10 cellular contexts compared by ENCODE assay signal in the genomic region with DNA sequence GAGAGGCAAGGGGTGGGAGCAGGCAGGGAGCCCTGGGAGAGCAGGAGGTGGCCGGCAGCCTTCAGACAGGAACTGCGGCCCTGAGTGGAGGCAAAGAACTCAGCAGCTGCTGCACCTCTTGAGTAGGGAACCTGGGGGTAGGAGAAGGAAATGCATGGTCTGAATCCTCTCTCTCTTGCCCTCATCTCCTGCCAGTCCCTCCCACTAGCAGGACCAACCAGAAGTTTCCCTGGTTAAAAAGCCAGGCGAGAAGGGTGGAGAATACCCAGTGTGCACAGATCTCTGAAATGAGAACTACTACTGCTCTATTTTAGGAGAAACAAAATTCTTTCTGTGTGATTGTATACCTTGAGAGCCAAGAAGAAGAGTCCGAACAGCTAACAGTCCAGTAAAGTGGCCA. TPM values are rescaled to one million over a fixed set of nuclear protein-coding genes. Genes with fewer than 3 reads are reported as not detected.
DNase-seq lines count a peak whose midpoint lies in the region; ATAC-seq, FAIRE-seq and TF ChIP-seq lines count a peak whose summit lies in the region.
"Had no signal": no experiment of that assay in that cellular context is flagged by ENCODE, and none has a peak within 500 bp of the region (broad histone marks: within the 10 kb centered on the region; RNA-seq: fewer than 3 reads in every experiment).

No MANE protein-coding gene starts in this region.

- CTCF ChIA-PET in RWPE1 (lab: Yijun Ruan, JAX): interaction anchor here (0.6 to 1.9 kb wide), 10 partner anchors 18 to 627 kb away, joined by 3 to 10 read pairs (median 4); no protein-coding TSS in a partner anchor

- no peak for ATAC-seq in natural killer cell treated with Interleukin-12 subunit alpha and Interleukin-12 subunit beta and Interleukin-15 and Interleukin-18, amount 100 ng/mL, for 72 hours
- ATAC-seq in GM19452 (IDR thresholded peaks at IDR 0.05; ENCODE audit: unreplicated experiment): no peak

- H2AFZ ChIP-seq in fibroblast of lung (ENCODE audit: low read length): peak overlapping the region; percentile 31

- no peaks in the 10 kb centered on the region for H4K20me1 ChIP-seq in fibroblast of lung (ENCODE audit: control insufficient read depth, extremely low read depth, insufficient read depth, low read length)

- H3K36me3 Mint-ChIP-seq in natural killer cell treated with Interleukin-12 subunit alpha and Interleukin-12 subunit beta and Interleukin-15 and Interleukin-18, amount 100 ng/mL, for 72 hours: no peaks in the 10 kb centered on the region

- peaks cover 1% of the 10 kb centered on the region for H3K79me2 ChIP-seq in fibroblast of lung (ENCODE audit: control insufficient read depth, insufficient read depth, low read length)

- peaks cover 48% of the 10 kb centered on the region in 2 donors for H3K4me1 Mint-ChIP-seq in natural killer cell treated with Interleukin-12 subunit alpha and Interleukin-12 subunit beta and Interleukin-15 and Interleukin-18, amount 100 ng/mL, for 72 hours (ENCODE audit: low read depth in 2 of 2)

- H3K27ac ChIP-seq in RWPE1: 0 out of 2 replicates have a peak overlapping the region, but pooled peaks have one; percentile 29
- H3K27ac ChIP-seq in fibroblast of lung (ENCODE audit: insufficient read depth, low read length): peak overlapping the region; percentile 97

- H3K9me3 ChIP-seq in fibroblast of lung (ENCODE audit: control insufficient read depth, insufficient read depth, low read depth, low read length): no peaks in the 10 kb centered on the region

- H3K36me3 ChIP-seq in fibroblast of lung (ENCODE audit: control insufficient read depth, insufficient read depth, low read length): no peaks in the 10 kb centered on the region

- TF ChIP-seq CTCF in RWPE1 (conservative IDR thresholded peaks at IDR 0.05; ENCODE audit: low read depth) (no peak), fibroblast of lung (conservative IDR thresholded peaks at IDR 0.05 in 1 of 2, IDR thresholded peaks at IDR 0.05 in 1 of 2; ENCODE audit: low read depth in 1 of 2, low read length in 2 of 2) (peak; percentile 9 to 11)

- no peak overlapping the region for H3K4me3 Mint-ChIP-seq in natural killer cell treated with Interleukin-12 subunit alpha and Interleukin-12 subunit beta and Interleukin-15 and Interleukin-18, amount 100 ng/mL, for 72 hours
- H3K4me3 Mint-ChIP-seq: nephron had no signal

- H3K9me3 Mint-ChIP-seq in natural killer cell treated with Interleukin-12 subunit alpha and Interleukin-12 subunit beta and Interleukin-15 and Interleukin-18, amount 100 ng/mL, for 72 hours: no peaks in the 10 kb centered on the region
- H3K9me3 Mint-ChIP-seq: nephron had no signal

- peaks cover 17% of the 10 kb centered on the region for H3K4me1 ChIP-seq in fibroblast of lung (ENCODE audit: control insufficient read depth, extremely low read depth, insufficient read depth, low read length)

- no peaks in the 10 kb centered on the region for H3K27me3 ChIP-seq in fibroblast of lung (ENCODE audit: control insufficient read depth, insufficient read depth, low read length)

- peak overlapping the region; percentile 71 for H3K9ac ChIP-seq in fibroblast of lung (ENCODE audit: insufficient read depth, low read length)

- H3K4me3 ChIP-seq in fibroblast of lung (replicated peaks in 1 of 4; ENCODE audit: control extremely low read depth in 1 of 4, insufficient read depth in 1 of 4, low read depth in 3 of 4, low read length in 4 of 4): peak overlapping the region in 3 of 4 experiments; percentile 34 to 40 (median 40)

- no peak for FAIRE-seq in frontal cortex (lab: Jason Lieb, UNC)

- H3K4me2 ChIP-seq in fibroblast of lung (ENCODE audit: extremely low read depth, insufficient read depth, low read length): peak overlapping the region; percentile 87

- peak overlapping the region; percentile 94 to 95 for H3K27ac Mint-ChIP-seq in natural killer cell treated with Interleukin-12 subunit alpha and Interleukin-12 subunit beta and Interleukin-15 and Interleukin-18, amount 100 ng/mL, for 72 hours

- POLR2A ChIA-PET in RWPE1 (lab: Yijun Ruan, JAX; ENCODE audit: low non-redundant PET): interaction anchor here (0.9 kb wide), 1 partner anchor 101 kb away, joined by 3 read pairs; no protein-coding TSS in a partner anchor

- DNase-seq in AML-193 (lab: John Stamatoyannopoulos, UW): peak; percentile 54 to 60
- DNase-seq in RWPE1 (ENCODE audit: low spot score): no peak
- peak; percentile 25 to 39 for DNase-seq in fibroblast of lung (ENCODE audit: low read depth in 2 of 2)
- DNase-seq in natural killer cell treated with Interleukin-12 subunit alpha and Interleukin-12 subunit beta and Interleukin-15 and Interleukin-18, amount 100 ng/mL, for 72 hours (ENCODE audit: low spot score): no peak
- no peak for DNase-seq in DMS153 (lab: John Stamatoyannopoulos, UW)
- DNase-seq in frontal cortex (ENCODE audit: low spot score in 2 of 2): no peak
- no peak for DNase-seq in DMS79 (lab: John Stamatoyannopoulos, UW)
- DNase-seq: activated gamma-delta T cell had no signal

- no peaks in the 10 kb centered on the region for H3K27me3 Mint-ChIP-seq in natural killer cell treated with Interleukin-12 subunit alpha and Interleukin-12 subunit beta and Interleukin-15 and Interleukin-18, amount 100 ng/mL, for 72 hours

RNA-seq across cellular contexts. Expression of a gene that starts 25.4 kb away (rescaled TPM):
- total RNA-seq in fibroblast of lung: 33.1 and 40.8 TPM in 2 replicates
- 29.7 and 32.4 TPM in 2 replicates for polyA plus RNA-seq in fibroblast of lung
- 25.8 and 29.3 TPM in 2 replicates for polyA plus RNA-seq in fibroblast of lung (2012)
- polyA minus RNA-seq in fibroblast of lung (ENCODE audit: low replicate concordance): 36.8 and 50.3 TPM in 2 replicates
- total RNA-seq in natural killer cell treated with Interleukin-12 subunit alpha and Interleukin-12 subunit beta and Interleukin-15 and Interleukin-18, amount 100 ng/mL, for 72 hours: 10 to 100 TPM; 54.5 to 57.8 TPM
- 50.1 TPM for total RNA-seq in frontal cortex

RNA-seq across cellular contexts. Expression of a gene that starts 39.9 kb away (rescaled TPM):
- total RNA-seq in fibroblast of lung (0.26 and 0.33 TPM in 2 replicates), frontal cortex (0.41 TPM)
- polyA plus RNA-seq in fibroblast of lung: 0.24 and 0.59 TPM in 2 replicates
- polyA plus RNA-seq in fibroblast of lung (2012): 0.16 and 0.28 TPM in 2 replicates
- polyA minus RNA-seq in fibroblast of lung (ENCODE audit: low replicate concordance): not detected in 2 replicates
- total RNA-seq in natural killer cell treated with Interleukin-12 subunit alpha and Interleukin-12 subunit beta and Interleukin-15 and Interleukin-18, amount 100 ng/mL, for 72 hours: under 1 TPM; 0.24 to 0.33 TPM

RNA-seq across cellular contexts. Expression of a gene that starts 51.1 kb away (rescaled TPM):
- 19.3 TPM in 2 replicates for total RNA-seq in fibroblast of lung
- 35.2 and 39.5 TPM in 2 replicates for polyA plus RNA-seq in fibroblast of lung
- polyA plus RNA-seq in fibroblast of lung (2012): 26.0 and 28.0 TPM in 2 replicates
- polyA minus RNA-seq in fibroblast of lung (ENCODE audit: low replicate concordance): 2.7 and 3.7 TPM in 2 replicates
- 100 to 1,000 TPM; 103 to 275 TPM for total RNA-seq in natural killer cell treated with Interleukin-12 subunit alpha and Interleukin-12 subunit beta and Interleukin-15 and Interleukin-18, amount 100 ng/mL, for 72 hours
- 3.3 TPM for total RNA-seq in frontal cortex

Comparison
In these comparisons a context has a peak if more than half of its experiments do, and no peak if none do; other contexts are left out.
1. DNase-seq: peak in AML-193 (2 of 2) and fibroblast of lung (2 of 2); none in RWPE1 (single experiment), natural killer cell treated with Interleukin-12 subunit alpha and Interleukin-12 subunit beta and Interleukin-15 and Interleukin-18, amount 100 ng/mL, for 72 hours (single experiment), DMS153 (single experiment), frontal cortex (0 of 2) and DMS79 (single experiment).